ENCODE assay signal across 1 cellular context in genomic region chr12:54394281-54394719, GRCh38.
TF ChIP-seq lines count a peak whose summit lies in the region.

No MANE protein-coding gene starts in this region.

TF ChIP-seq in H1, 55 proteins besides CTCF, POLR2A, EP300 and RAD21 (continued from another document):
- TF ChIP-seq CEBPB (IDR thresholded peaks at IDR 0.05; ENCODE audit: low read depth, low read length) (no peak), SIN3A (conservative IDR thresholded peaks at IDR 0.05 in 1 of 2, IDR thresholded peaks at IDR 0.05 in 1 of 2; ENCODE audit: low read depth in 1 of 2, low read length in 2 of 2) (0 out of 4 replicates have a peak, but pooled peaks of 1 of the 2 experiments have one; percentile 28), FOSL1 (IDR thresholded peaks at IDR 0.05; ENCODE audit: insufficient read depth, low read depth, low read length) (no peak), TEAD4 (IDR thresholded peaks at IDR 0.05; ENCODE audit: low read depth, low read length) (peak; percentile 60; the same call in 1 of the 2 replicates), CBX5 (IDR thresholded peaks at IDR 0.05; ENCODE audit: low read depth, low read length) (no peak), TAF7 (optimal IDR thresholded peaks at IDR 0.05; ENCODE audit: borderline replicate concordance, low read depth, low read length) (peak; percentile 26), YY1 (IDR thresholded peaks at IDR 0.05; ENCODE audit: low read depth, low read length) (peak; percentile 55; the same call in 1 of the 2 replicates)
